In the genomic region with DNA sequence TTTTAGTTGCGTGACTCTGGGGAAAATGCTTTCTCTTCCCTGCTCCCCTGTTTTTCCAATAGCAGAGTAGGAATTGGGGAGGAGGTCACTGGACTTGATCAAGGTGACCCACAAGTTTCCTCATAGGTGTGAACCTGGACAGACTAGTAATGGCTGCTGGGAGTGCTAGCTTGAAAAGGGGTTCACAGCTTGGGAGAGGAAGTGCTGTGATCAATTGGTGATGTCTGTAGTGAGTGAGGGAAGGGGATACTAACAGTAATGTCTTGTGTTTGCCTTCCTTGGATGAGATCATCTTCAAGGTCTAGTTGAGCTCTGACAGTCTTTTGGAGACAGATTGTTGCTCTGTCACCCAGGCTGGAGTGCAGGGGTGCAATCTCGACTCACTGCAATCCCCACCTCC, we compare ENCODE assay signal across 13 cellular contexts. TPM values are rescaled to one million over a fixed set of nuclear protein-coding genes. Genes with fewer than 3 reads are reported as not detected.
A peak's percentile ranks its signal among the peaks of the same experiment; 100 is the strongest.
DNase-seq lines count a peak whose midpoint lies in the region; ATAC-seq and TF ChIP-seq lines count a peak whose summit lies in the region.
"Had no signal": no experiment of that assay in that cellular context is flagged by ENCODE, and none has a peak within 500 bp of the region (broad histone marks: within the 10 kb centered on the region; RNA-seq: fewer than 3 reads in every experiment).

No MANE protein-coding gene starts in this region.

- no peak for TF ChIP-seq POLR2A in HCT116 (IDR thresholded peaks at IDR 0.05; ENCODE audit: borderline replicate concordance, extremely low read depth, insufficient read depth, insufficient read length)
- no peak for TF ChIP-seq POLR2A in erythroblast (IDR thresholded peaks at IDR 0.05; ENCODE audit: low read length)
- no peak for TF ChIP-seq POLR2A in uterus (IDR thresholded peaks at IDR 0.05)

- no peak overlapping the region for H2AFZ ChIP-seq in HCT116 (ENCODE audit: low read depth, low read length, poor library complexity, severe bottlenecking)

- no peaks in the 10 kb centered on the region for H3K9me3 Mint-ChIP-seq in CD8-positive, alpha-beta memory T cell
- no peaks in the 10 kb centered on the region for H3K9me3 Mint-ChIP-seq in activated CD8-positive, alpha-beta T cell treated with anti-CD3 and anti-CD28 coated beads, Interleukin-2, amount 10 ng/mL, durations not matched to agents 7 days and 5 days (ENCODE audit: insufficient read depth)
- no peaks in the 10 kb centered on the region for H3K9me3 Mint-ChIP-seq in naive B cell

- no peak for DNase-seq in CD8-positive, alpha-beta memory T cell
- DNase-seq in HCT116 (ENCODE audit: low read depth, low spot score) (no peak), naive B cell (no peak), D341Med (ENCODE audit: low spot score) (no peak), erythroblast (lab: John Stamatoyannopoulos, UW) (no peak), uterus (no peak)
- DNase-seq in activated CD8-positive, alpha-beta T cell treated with anti-CD3 and anti-CD28 coated beads, Interleukin-2, amount 10 ng/mL, durations not matched to agents 7 days and 5 days: no peak
- DNase-seq: heart left ventricle, NCI-H1092 treated with DMSO at 0.1 percent for 48 hours, nucleus accumbens had no signal

- H3K4me1 ChIP-seq in CD8-positive, alpha-beta memory T cell (ENCODE audit: insufficient read depth, low read length): peaks cover 27% of the 10 kb centered on the region
- H3K4me1 ChIP-seq in HCT116 (ENCODE audit: control insufficient read depth in 1 of 2, insufficient read depth in 2 of 2, low read length in 2 of 2): peaks cover 12 to 41% of the 10 kb centered on the region in 2 experiments; a peak in 3 of 4 replicates
- peaks cover 0 to 6% of the 10 kb centered on the region in 2 donors for H3K4me1 ChIP-seq in uterus

- peak overlapping the region in 6 of 7 donors; percentile 47 to 98 (median 88) for H3K4me3 Mint-ChIP-seq in CD8-positive, alpha-beta memory T cell
- peak overlapping the region; percentile 94 for H3K4me3 Mint-ChIP-seq in activated CD8-positive, alpha-beta T cell treated with anti-CD3 and anti-CD28 coated beads, Interleukin-2, amount 10 ng/mL, durations not matched to agents 7 days and 5 days
- H3K4me3 Mint-ChIP-seq in naive B cell: peak overlapping the region in 5 of 8 donors; percentile 40 to 99 (median 93)

- intact Hi-C loops in HCT116 (cut with micrococcal nuclease) (no loop called here), uterus (cut with DNase I; ENCODE audit: low total_unique reads) (no loop called here)

- H3K4me2 ChIP-seq in HCT116 (ENCODE audit: low read length): peak overlapping the region; percentile 78

- POLR2A ChIA-PET in CD8-positive, alpha-beta memory T cell (lab: Charles Lee): interaction anchor here (0.5 kb wide), 1 partner anchor 223 kb away, joined by 6 read pairs; no protein-coding TSS in a partner anchor
- POLR2A ChIA-PET in HCT116 (lab: Charles Lee): no interaction called here
- POLR2A ChIA-PET in activated CD8-positive, alpha-beta T cell treated with anti-CD3 and anti-CD28 coated beads, Interleukin-2, amount 10 ng/mL, durations not matched to agents 7 days and 5 days (lab: Charles Lee): interaction anchor here (4.3 kb wide), 1 partner anchor 26 kb away, joined by 38 read pairs; the partner anchor contains the start of genes RRAS and SCAF1

- peak overlapping the region; percentile 91 for H3K9ac ChIP-seq in HCT116 (ENCODE audit: low read length)

- H3K27me3 Mint-ChIP-seq in CD8-positive, alpha-beta memory T cell: no peaks in the 10 kb centered on the region
- no peaks in the 10 kb centered on the region for H3K27me3 Mint-ChIP-seq in activated CD8-positive, alpha-beta T cell treated with anti-CD3 and anti-CD28 coated beads, Interleukin-2, amount 10 ng/mL, durations not matched to agents 7 days and 5 days (ENCODE audit: low read depth)
- H3K27me3 Mint-ChIP-seq in naive B cell: no peaks in the 10 kb centered on the region

- no peaks in the 10 kb centered on the region for H3K9me3 ChIP-seq in CD8-positive, alpha-beta memory T cell (ENCODE audit: low read length)
- H3K9me3 ChIP-seq in HCT116 (ENCODE audit: control insufficient read depth in 1 of 2, insufficient read depth in 1 of 2, low read depth in 1 of 2, low read length in 2 of 2) (no peaks in the 10 kb centered on the region), uterus (no peaks in the 10 kb centered on the region)
- H3K9me3 ChIP-seq: heart left ventricle, tibial nerve had no signal

- no peaks in the 10 kb centered on the region for H3K9me2 ChIP-seq in HCT116 (ENCODE audit: insufficient read depth)

- TF ChIP-seq RAD21 in HCT116 (IDR thresholded peaks at IDR 0.05; ENCODE audit: low read depth): no peak

- no peaks in the 10 kb centered on the region for H4K20me1 ChIP-seq in HCT116 (ENCODE audit: insufficient read depth)

- peak overlapping the region; percentile 77 for H3K27ac ChIP-seq in CD8-positive, alpha-beta memory T cell (ENCODE audit: low read depth, low read length)
- no peak overlapping the region for H3K27ac ChIP-seq in HCT116 (ENCODE audit: low read depth, low read length)
- H3K27ac ChIP-seq in uterus: no peak overlapping the region
- H3K27ac ChIP-seq: heart left ventricle had no signal

- H3K36me3 Mint-ChIP-seq in CD8-positive, alpha-beta memory T cell: peaks cover 0 to 41% (median 0%) of the 10 kb centered on the region in 3 donors
- peaks cover 40% of the 10 kb centered on the region for H3K36me3 Mint-ChIP-seq in activated CD8-positive, alpha-beta T cell treated with anti-CD3 and anti-CD28 coated beads, Interleukin-2, amount 10 ng/mL, durations not matched to agents 7 days and 5 days (ENCODE audit: low read depth)
- H3K36me3 Mint-ChIP-seq in naive B cell: peaks cover 0 to 8% of the 10 kb centered on the region in 2 donors

- H3K27ac Mint-ChIP-seq in CD8-positive, alpha-beta memory T cell: peak overlapping the region in 4 of 8 donors; percentile 17 to 74 (median 62)
- H3K27ac Mint-ChIP-seq in activated CD8-positive, alpha-beta T cell treated with anti-CD3 and anti-CD28 coated beads, Interleukin-2, amount 10 ng/mL, durations not matched to agents 7 days and 5 days: peak overlapping the region; percentile 92
- no peak overlapping the region for H3K27ac Mint-ChIP-seq in naive B cell

- H3K27me3 ChIP-seq in CD8-positive, alpha-beta memory T cell (ENCODE audit: insufficient read depth, low read length, poor library complexity, severe bottlenecking): no peaks in the 10 kb centered on the region
- H3K27me3 ChIP-seq in HCT116 (ENCODE audit: insufficient read depth, low read length): no peaks in the 10 kb centered on the region
- no peaks in the 10 kb centered on the region for H3K27me3 ChIP-seq in uterus
- H3K27me3 ChIP-seq: heart left ventricle, tibial nerve had no signal

- peaks cover 4% of the 10 kb centered on the region for H3K36me3 ChIP-seq in CD8-positive, alpha-beta memory T cell (ENCODE audit: insufficient read depth, low read length)
- H3K36me3 ChIP-seq in HCT116 (ENCODE audit: control insufficient read depth in 1 of 2, insufficient read depth in 2 of 2, low read length in 2 of 2): peaks cover 3 to 29% of the 10 kb centered on the region in 2 experiments; a peak in 3 of 4 replicates
- no peaks in the 10 kb centered on the region for H3K36me3 ChIP-seq in uterus

- H3K4me1 Mint-ChIP-seq in CD8-positive, alpha-beta memory T cell: peaks cover 34 to 45% (median 44%) of the 10 kb centered on the region in 3 donors
- peaks cover 42% of the 10 kb centered on the region for H3K4me1 Mint-ChIP-seq in activated CD8-positive, alpha-beta T cell treated with anti-CD3 and anti-CD28 coated beads, Interleukin-2, amount 10 ng/mL, durations not matched to agents 7 days and 5 days (ENCODE audit: low read depth)
- H3K4me1 Mint-ChIP-seq in naive B cell: peaks cover 39 to 51% (median 49%) of the 10 kb centered on the region in 3 donors

- H3K4me3 ChIP-seq in CD8-positive, alpha-beta memory T cell (ENCODE audit: low read length): no peak overlapping the region
- H3K4me3 ChIP-seq in HCT116 (replicated peaks in 1 of 2; ENCODE audit: low read depth in 1 of 2, low read length in 2 of 2): peak overlapping the region; percentile 90 to 95; a peak in 3 of 4 replicates
- no peak overlapping the region for H3K4me3 ChIP-seq in uterus
- H3K4me3 ChIP-seq: heart left ventricle, tibial nerve had no signal

- CTCF ChIA-PET in CD8-positive, alpha-beta memory T cell (lab: Charles Lee): interaction anchor here (0.8 kb wide), 1 partner anchor 9 kb away, joined by 3 read pairs; no protein-coding TSS in a partner anchor
- CTCF ChIA-PET in HCT116 (lab: Charles Lee): interaction anchor here (0.6 kb wide), 1 partner anchor 126 kb away, joined by 3 read pairs; no protein-coding TSS in a partner anchor
- CTCF ChIA-PET in activated CD8-positive, alpha-beta T cell treated with anti-CD3 and anti-CD28 coated beads, Interleukin-2, amount 10 ng/mL, durations not matched to agents 7 days and 5 days (lab: Charles Lee): interaction anchor here (1.2 to 1.4 kb wide), 2 partner anchors 9 to 13 kb away, joined by 4 to 5 read pairs; no protein-coding TSS in a partner anchor

- RAD21 ChIA-PET in HCT116 (lab: Charles Lee; ENCODE audit: low non-redundant PET in 1 of 2, low total read pairs in 2 of 2, uncharacterized antibody in 2 of 2, unreplicated experiment in 2 of 2): no interaction called here

- TF ChIP-seq CTCF in HCT116 (IDR thresholded peaks at IDR 0.05 in 2 of 3, conservative IDR thresholded peaks at IDR 0.05 in 1 of 3; ENCODE audit: borderline replicate concordance in 1 of 3, insufficient read depth in 1 of 3, low read depth in 2 of 3, low read length in 2 of 3) (no peak), uterus (IDR thresholded peaks at IDR 0.05) (no peak)

- ATAC-seq in HCT116: no peak
- no peak for ATAC-seq in activated CD8-positive, alpha-beta T cell treated with anti-CD3 and anti-CD28 coated beads, Interleukin-2, amount 10 ng/mL, durations not matched to agents 7 days and 5 days
- ATAC-seq in naive B cell (ENCODE audit: low read depth in 2 of 2): no peak
- ATAC-seq in GM18870 (IDR thresholded peaks at IDR 0.05; ENCODE audit: unreplicated experiment): no peak
- ATAC-seq: heart left ventricle, left lobe of liver had no signal

- no TSS peak for BruUV-seq in HCT116 (replicated peaks; lab: Mats Ljungman, UMichigan)

- peaks cover 58% of the 10 kb centered on the region for H3K79me2 ChIP-seq in HCT116 (ENCODE audit: insufficient read depth, low read length)

RNA-seq across cellular contexts. Expression of gene BCL2L12, which starts 1.7 kb away (rescaled TPM):
- 10 to 100 TPM; 68.2 to 70.9 TPM for total RNA-seq in CD8-positive, alpha-beta memory T cell
- polyA plus RNA-seq in CD8-positive, alpha-beta memory T cell: 18.9 TPM
- total RNA-seq in HCT116 (2021; ENCODE audit: unreplicated experiment): 93.9 TPM
- polyA plus RNA-seq in HCT116 (2012): 71.6 and 83.5 TPM in 2 replicates
- 10 to 100 TPM; 84.7 to 87.7 TPM for total RNA-seq in activated CD8-positive, alpha-beta T cell treated with anti-CD3 and anti-CD28 coated beads, Interleukin-2, amount 10 ng/mL, durations not matched to agents 7 days and 5 days
- polyA plus RNA-seq in naive B cell (ENCODE audit: low read depth in 6 of 6): 10 to 100 TPM in 4 of 6 donors, 1 to 10 TPM in 2; 8.0 to 12.7 (median 10.6) TPM
- total RNA-seq in uterus: 10 to 100 TPM in 1 of 4 donors, 1 to 10 TPM in 3; 3.1 to 23.8 (median 3.5) TPM

RNA-seq across cellular contexts. Expression of gene IRF3, which starts 1.8 kb away (rescaled TPM):
- total RNA-seq in CD8-positive, alpha-beta memory T cell: 100 to 1,000 TPM; 118 to 127 TPM
- polyA plus RNA-seq in CD8-positive, alpha-beta memory T cell: 81.7 TPM
- total RNA-seq in HCT116 (2021; ENCODE audit: unreplicated experiment): 129 TPM
- polyA plus RNA-seq in HCT116 (2012): 109 and 131 TPM in 2 replicates
- 100 to 1,000 TPM; 133 to 137 TPM for total RNA-seq in activated CD8-positive, alpha-beta T cell treated with anti-CD3 and anti-CD28 coated beads, Interleukin-2, amount 10 ng/mL, durations not matched to agents 7 days and 5 days
- 10 to 100 TPM; 39.3 to 60.5 (median 52.4) TPM for polyA plus RNA-seq in naive B cell (ENCODE audit: low read depth in 6 of 6)
- total RNA-seq in uterus: 100 to 1,000 TPM in 1 of 4 donors, 10 to 100 TPM in 2, 1 to 10 TPM in 1; 8.2 to 106 (median 63.9) TPM

RNA-seq across cellular contexts. Expression of gene PRMT1, which starts 9.6 kb away (rescaled TPM):
- 100 to 1,000 TPM; 529 to 537 TPM for total RNA-seq in CD8-positive, alpha-beta memory T cell
- 135 TPM for polyA plus RNA-seq in CD8-positive, alpha-beta memory T cell
- total RNA-seq in HCT116 (2021; ENCODE audit: unreplicated experiment): 428 TPM
- polyA plus RNA-seq in HCT116 (2012): 595 and 673 TPM in 2 replicates
- 100 to 1,000 TPM; 160 to 169 TPM for total RNA-seq in activated CD8-positive, alpha-beta T cell treated with anti-CD3 and anti-CD28 coated beads, Interleukin-2, amount 10 ng/mL, durations not matched to agents 7 days and 5 days
- 100 to 1,000 TPM; 175 to 363 (median 192) TPM for polyA plus RNA-seq in naive B cell (ENCODE audit: low read depth in 6 of 6)
- total RNA-seq in uterus: 100 to 1,000 TPM in 3 of 4 donors, 10 to 100 TPM in 1; 78.5 to 274 (median 217) TPM

RNA-seq across cellular contexts. Expression of gene ADM5, which starts 21.9 kb away (rescaled TPM):
- 1 to 10 TPM; 6.9 to 7.2 TPM for total RNA-seq in CD8-positive, alpha-beta memory T cell
- polyA plus RNA-seq in CD8-positive, alpha-beta memory T cell: 0.91 TPM
- total RNA-seq in HCT116 (2021; ENCODE audit: unreplicated experiment) (12.1 TPM), uterus (1 to 10 TPM in 3 of 4 donors, not detected in 1; 1.3 to 6.0 (median 1.5) TPM)
- 6.4 and 7.6 TPM in 2 replicates for polyA plus RNA-seq in HCT116 (2012)
- 1 to 10 TPM; 4.4 to 4.5 TPM for total RNA-seq in activated CD8-positive, alpha-beta T cell treated with anti-CD3 and anti-CD28 coated beads, Interleukin-2, amount 10 ng/mL, durations not matched to agents 7 days and 5 days
- polyA plus RNA-seq in naive B cell (ENCODE audit: low read depth in 6 of 6): under 1 TPM in 4 of 6 donors, not detected in 2; 0.19 to 0.47 (median 0.26) TPM

RNA-seq across cellular contexts. Expression of gene CPT1C, which starts 23.4 kb away (rescaled TPM):
- under 1 TPM; 0.66 to 0.84 TPM for total RNA-seq in CD8-positive, alpha-beta memory T cell
- polyA plus RNA-seq in CD8-positive, alpha-beta memory T cell: not detected
- 12.0 TPM for total RNA-seq in HCT116 (2021; ENCODE audit: unreplicated experiment)
- polyA plus RNA-seq in HCT116 (2012): 17.6 and 18.4 TPM in 2 replicates
- total RNA-seq in activated CD8-positive, alpha-beta T cell treated with anti-CD3 and anti-CD28 coated beads, Interleukin-2, amount 10 ng/mL, durations not matched to agents 7 days and 5 days: under 1 TPM; 0.52 to 0.82 TPM
- polyA plus RNA-seq in naive B cell (ENCODE audit: low read depth in 6 of 6): not detected
- 10 to 100 TPM in 2 of 4 donors, 1 to 10 TPM in 2; 1.5 to 26.6 (median 12.2) TPM for total RNA-seq in uterus

Comparison
In these comparisons a context has a peak if more than half of its experiments do, and no peak if none do; other contexts are left out.
1. H3K4me3 ChIP-seq: peak in HCT116 (2 of 2); none in CD8-positive, alpha-beta memory T cell (single experiment) and uterus (0 of 2).
2. Peak in every context shown above with its lines, with median percentiles within 50 percentile points of each other: H3K4me3 Mint-ChIP-seq.